Comparison of ENCODE assay signal across 11 cellular contexts in the genomic region with DNA sequence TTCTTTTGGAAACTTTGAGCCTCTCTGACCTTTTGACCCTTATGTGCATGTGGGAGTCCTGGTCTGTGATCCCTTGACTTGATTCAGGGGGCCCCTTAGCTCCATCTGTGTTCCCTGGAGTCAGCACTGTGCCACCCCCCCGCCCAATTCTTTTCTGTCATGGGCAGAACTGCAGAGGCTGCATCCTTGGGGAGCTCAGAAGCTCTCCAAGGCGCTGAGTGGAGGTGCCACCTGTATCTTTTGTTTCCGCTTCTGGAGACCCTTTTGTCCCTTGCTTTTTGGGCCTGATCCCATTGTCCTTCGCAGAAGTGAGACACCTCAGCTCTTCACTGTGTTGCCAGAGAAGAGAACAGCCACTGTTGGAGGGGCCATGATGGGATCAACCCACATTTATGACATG. TPM values are rescaled to one million over a fixed set of nuclear protein-coding genes. Genes with fewer than 3 reads are reported as not detected.
DNase-seq lines count a peak whose midpoint lies in the region; ATAC-seq and TF ChIP-seq lines count a peak whose summit lies in the region.
"Had no signal": no experiment of that assay in that cellular context is flagged by ENCODE, and none has a peak within 500 bp of the region (broad histone marks: within the 10 kb centered on the region; RNA-seq: fewer than 3 reads in every experiment).

No MANE protein-coding gene starts in this region.

- H3K36me3 ChIP-seq in mesenchymal stem cell (ENCODE audit: control insufficient read depth in 1 of 2, insufficient read depth in 2 of 2, low read depth in 1 of 2, low read length in 2 of 2) (peaks cover 50 to 70% of the 10 kb centered on the region in 2 experiments), thyroid gland (peaks cover 54 to 55% of the 10 kb centered on the region in 2 donors)

- no peak overlapping the region for H2BK120ac ChIP-seq in mesenchymal stem cell (ENCODE audit: low read depth, low read length)

- no peak for DNase-seq in activated naive CD4-positive, alpha-beta T cell treated with anti-CD3 and anti-CD28 coated beads, Interleukin-2, amount 50 U/mL, for 16 hours
- no peak for DNase-seq in mesenchymal stem cell
- DNase-seq in thyroid gland = no peak
- no peak for DNase-seq in NCI-H510A treated with DMSO at 0.1 percent for 48 hours (lab: John Stamatoyannopoulos, UW)
- DNase-seq: NCI-H510A had no signal

- H3K4me1 ChIP-seq in mesenchymal stem cell (ENCODE audit: control insufficient read depth, insufficient read depth, low read depth, low read length) (peaks cover 13% of the 10 kb centered on the region), thyroid gland (peaks cover 27 to 31% of the 10 kb centered on the region in 2 donors)

- peak overlapping the region in 1 of 2 experiments; percentile 9 for H3K18ac ChIP-seq in mesenchymal stem cell (ENCODE audit: low read depth in 1 of 2, low read length in 2 of 2)

- H3K36me3 Mint-ChIP-seq in activated naive CD4-positive, alpha-beta T cell treated with anti-CD3 and anti-CD28 coated beads, Interleukin-2, amount 50 U/mL, for 24 hours = peaks cover 31% of the 10 kb centered on the region
- peaks cover 90% of the 10 kb centered on the region for H3K36me3 Mint-ChIP-seq in activated T-helper 17 cell treated with anti-CD3 and anti-CD28 coated beads, Interleukin-2, amount 50 U/mL, for 72 hours (ENCODE audit: low read depth)

- H3K4ac ChIP-seq in mesenchymal stem cell (ENCODE audit: low read depth in 1 of 2, low read length in 2 of 2) = no peak overlapping the region

- no peak overlapping the region for H3K23ac ChIP-seq in mesenchymal stem cell (ENCODE audit: low read length in 2 of 2)

- no peak overlapping the region for H4K91ac ChIP-seq in mesenchymal stem cell (ENCODE audit: low read length)

- peak overlapping the region; percentile 39 for H4K8ac ChIP-seq in mesenchymal stem cell (ENCODE audit: low read length)

- WGBS in mesenchymal stem cell = 98% methylated on average over 4 of the region's 4 CpGs
- 86 to 94% methylated on average over 4 of the region's 4 CpGs for WGBS in thyroid gland, 2 donors

- no peak overlapping the region for H3K4me3 ChIP-seq in mesenchymal stem cell (ENCODE audit: insufficient read depth in 1 of 2, low read depth in 1 of 2, low read length in 2 of 2)
- no peak overlapping the region for H3K4me3 ChIP-seq in thyroid gland (replicated peaks in 1 of 3)
- H3K4me3 ChIP-seq: skin epidermis, vagina had no signal

- no peak overlapping the region for H3K9ac ChIP-seq in mesenchymal stem cell (ENCODE audit: low read length)

- no peaks in the 10 kb centered on the region for H3K27me3 Mint-ChIP-seq in activated naive CD4-positive, alpha-beta T cell treated with anti-CD3 and anti-CD28 coated beads, Interleukin-2, amount 50 U/mL, for 24 hours
- no peaks in the 10 kb centered on the region for H3K27me3 Mint-ChIP-seq in activated T-helper 17 cell treated with anti-CD3 and anti-CD28 coated beads, Interleukin-2, amount 50 U/mL, for 72 hours

- H3K4me1 Mint-ChIP-seq in activated naive CD4-positive, alpha-beta T cell treated with anti-CD3 and anti-CD28 coated beads, Interleukin-2, amount 50 U/mL, for 24 hours = peaks cover 68% of the 10 kb centered on the region
- peaks cover 52% of the 10 kb centered on the region for H3K4me1 Mint-ChIP-seq in activated T-helper 17 cell treated with anti-CD3 and anti-CD28 coated beads, Interleukin-2, amount 50 U/mL, for 72 hours

- H3K27ac Mint-ChIP-seq in activated naive CD4-positive, alpha-beta T cell treated with anti-CD3 and anti-CD28 coated beads, Interleukin-2, amount 50 U/mL, for 24 hours = peak overlapping the region; percentile 89
- no peak overlapping the region for H3K27ac Mint-ChIP-seq in activated T-helper 17 cell treated with anti-CD3 and anti-CD28 coated beads, Interleukin-2, amount 50 U/mL, for 72 hours

- H2AK5ac ChIP-seq in mesenchymal stem cell (ENCODE audit: low read length, severe bottlenecking) = no peak overlapping the region

- ATAC-seq in activated T-helper 17 cell treated with anti-CD3 and anti-CD28 coated beads, Interleukin-2, amount 50 U/mL, for 72 hours (replicated peaks) = no peak
- no peak for ATAC-seq in HG02840 (IDR thresholded peaks at IDR 0.05; ENCODE audit: low FRiP score, unreplicated experiment)
- no peak for ATAC-seq in HG03457 (IDR thresholded peaks at IDR 0.05; ENCODE audit: unreplicated experiment)

- intact Hi-C loops in thyroid gland (cut with DNase I) = loop anchor here (5.0 kb wide), 1 partner anchor 65 kb away; no protein-coding TSS in a partner anchor

- no peak overlapping the region for H3K4me3 Mint-ChIP-seq in activated naive CD4-positive, alpha-beta T cell treated with anti-CD3 and anti-CD28 coated beads, Interleukin-2, amount 50 U/mL, for 24 hours
- H3K4me3 Mint-ChIP-seq in activated T-helper 17 cell treated with anti-CD3 and anti-CD28 coated beads, Interleukin-2, amount 50 U/mL, for 72 hours = peak overlapping the region; percentile 94

- no peak for TF ChIP-seq POLR2A in thyroid gland (IDR thresholded peaks at IDR 0.05)

- no peak overlapping the region for H2AFZ ChIP-seq in mesenchymal stem cell (ENCODE audit: low read depth, low read length)

- no peak for TF ChIP-seq CTCF in thyroid gland (IDR thresholded peaks at IDR 0.05)

- peaks cover 15% of the 10 kb centered on the region for H3K79me1 ChIP-seq in mesenchymal stem cell (replicated peaks; ENCODE audit: low read length, poor library complexity, severe bottlenecking)

- no peak overlapping the region for H3K4me2 ChIP-seq in mesenchymal stem cell (ENCODE audit: low read length, poor library complexity, severe bottlenecking)

- no peak overlapping the region for H2BK5ac ChIP-seq in mesenchymal stem cell (ENCODE audit: low read depth, low read length, poor library complexity, severe bottlenecking)

- no peak overlapping the region for H2BK15ac ChIP-seq in mesenchymal stem cell (ENCODE audit: low read depth, poor library complexity, severe bottlenecking)

- no peak overlapping the region for H3K14ac ChIP-seq in mesenchymal stem cell (ENCODE audit: low read length in 2 of 2)

- H3K9me3 Mint-ChIP-seq in activated naive CD4-positive, alpha-beta T cell treated with anti-CD3 and anti-CD28 coated beads, Interleukin-2, amount 50 U/mL, for 24 hours = no peaks in the 10 kb centered on the region
- H3K9me3 Mint-ChIP-seq in activated T-helper 17 cell treated with anti-CD3 and anti-CD28 coated beads, Interleukin-2, amount 50 U/mL, for 72 hours = no peaks in the 10 kb centered on the region

- H2BK12ac ChIP-seq in mesenchymal stem cell (ENCODE audit: low read length in 2 of 2) = no peak overlapping the region

- H3K27me3 ChIP-seq in mesenchymal stem cell (ENCODE audit: control insufficient read depth in 1 of 2, insufficient read depth in 1 of 2, low read length in 2 of 2) (no peaks in the 10 kb centered on the region), thyroid gland (no peaks in the 10 kb centered on the region)
- H3K27me3 ChIP-seq: vagina had no signal

- H3K9me3 ChIP-seq in mesenchymal stem cell (ENCODE audit: control insufficient read depth, low read length) (no peaks in the 10 kb centered on the region), thyroid gland (no peaks in the 10 kb centered on the region)
- H3K9me3 ChIP-seq: vagina had no signal

- H3K27ac ChIP-seq in mesenchymal stem cell (ENCODE audit: low read length, poor library complexity, severe bottlenecking) (peak overlapping the region; percentile 18), thyroid gland (peak overlapping the region in 2 of 3 donors; percentile 97 to 98)

RNA-seq across cellular contexts. Expression of a gene that starts 2.4 kb away (rescaled TPM):
- total RNA-seq in activated T-helper 17 cell treated with anti-CD3 and anti-CD28 coated beads, Interleukin-2, amount 50 U/mL, for 72 hours = 100 to 1,000 TPM in 1 of 2 donors, 10 to 100 TPM in 1; 84.5 to 105 TPM
- 52.9 TPM for polyA plus RNA-seq in mesenchymal stem cell (2013, experiment 1 of 2)
- polyA plus RNA-seq in mesenchymal stem cell (2013, experiment 2 of 2) = 52.3 TPM
- total RNA-seq in thyroid gland = 10 to 100 TPM; 39.6 to 67.7 (median 59.7) TPM

RNA-seq across cellular contexts. Expression of a gene that starts 15.5 kb away (rescaled TPM):
- 100 to 1,000 TPM; 201 to 237 TPM for total RNA-seq in activated T-helper 17 cell treated with anti-CD3 and anti-CD28 coated beads, Interleukin-2, amount 50 U/mL, for 72 hours
- polyA plus RNA-seq in mesenchymal stem cell (2013, experiment 1 of 2) = 117 TPM
- 114 TPM for polyA plus RNA-seq in mesenchymal stem cell (2013, experiment 2 of 2)
- 100 to 1,000 TPM; 149 to 231 (median 158) TPM for total RNA-seq in thyroid gland

RNA-seq across cellular contexts. Expression of a gene that starts 18.7 kb away (rescaled TPM):
- total RNA-seq in activated T-helper 17 cell treated with anti-CD3 and anti-CD28 coated beads, Interleukin-2, amount 50 U/mL, for 72 hours = under 1 TPM in 1 of 2 donors, not detected in 1; 0.45 TPM
- 0.03 TPM for polyA plus RNA-seq in mesenchymal stem cell (2013, experiment 1 of 2)
- 0.04 TPM for polyA plus RNA-seq in mesenchymal stem cell (2013, experiment 2 of 2)
- 100 to 1,000 TPM in 2 of 4 donors, 10 to 100 TPM in 2; 49.2 to 154 (median 118) TPM for total RNA-seq in thyroid gland
- total RNA-seq: vagina had no signal

RNA-seq across cellular contexts. Expression of a gene that starts 41.4 kb away (rescaled TPM):
- total RNA-seq in activated T-helper 17 cell treated with anti-CD3 and anti-CD28 coated beads, Interleukin-2, amount 50 U/mL, for 72 hours = 1 to 10 TPM in 1 of 2 donors, not detected in 1; 2.1 TPM
- polyA plus RNA-seq in mesenchymal stem cell (2013, experiment 1 of 2) = 1.1 TPM
- polyA plus RNA-seq in mesenchymal stem cell (2013, experiment 2 of 2) = 1.2 TPM
- total RNA-seq in thyroid gland = not detected
- total RNA-seq: vagina had no signal

RNA-seq across cellular contexts. Expression of a gene that starts 55.8 kb away (rescaled TPM):
- under 1 TPM in 1 of 2 donors, not detected in 1; 0.37 TPM for total RNA-seq in activated T-helper 17 cell treated with anti-CD3 and anti-CD28 coated beads, Interleukin-2, amount 50 U/mL, for 72 hours
- polyA plus RNA-seq in mesenchymal stem cell (2013, experiment 1 of 2) = 0.15 TPM
- 0.05 TPM for polyA plus RNA-seq in mesenchymal stem cell (2013, experiment 2 of 2)
- 10 to 100 TPM in 3 of 4 donors, 1 to 10 TPM in 1; 7.1 to 53.1 (median 30.6) TPM for total RNA-seq in thyroid gland

Comparison
In these comparisons a context has a peak if more than half of its experiments do, and no peak if none do; other contexts are left out.
1. RNA of a gene that starts 18.7 kb away (total RNA-seq): 49.2 to 154 TPM in thyroid gland; 0.45 TPM in activated T-helper 17 cell treated with anti-CD3 and anti-CD28 coated beads, Interleukin-2, amount 50 U/mL, for 72 hours; every median in the first group is over 10 times any median in the second.